In genomic region chr7:115125750-115126149, GRCh38 we compare ENCODE assay signal across 28 cellular contexts.
"Had no signal": no experiment of that assay in that cellular context is flagged by ENCODE, and none has a peak within 500 bp of the region (broad histone marks: within the 10 kb centered on the region; RNA-seq: fewer than 3 reads in every experiment).

No MANE protein-coding gene starts in this region.

- H3K4me3 ChIP-seq: ascending aorta, cardiac muscle cell had no signal

- H3K9me3 ChIP-seq: ascending aorta had no signal

- H3K27ac ChIP-seq: ascending aorta, cardiac muscle cell, VCaP had no signal

- H3K27me3 ChIP-seq: ascending aorta, cardiac muscle cell had no signal

- DNase-seq: activated B cell treated with CpG ODN at 0.5 μM for 24 hours; activated CD4-positive, alpha-beta memory T cell treated with anti-CD3 and anti-CD28 coated beads for 36 hours; activated CD4-positive, alpha-beta T cell treated with anti-CD3 and anti-CD28 coated beads for 4 hours; activated CD4-positive, alpha-beta T cell treated with anti-CD3 and anti-CD28 coated beads, Interleukin-2, amount 10 ng/mL, durations not matched to agents 24 days and 14 days; activated CD4-positive, alpha-beta T cell treated with anti-CD3 and anti-CD28 coated beads, Interleukin-2, amount 50 U/mL, for 1 hour; activated CD4-positive, alpha-beta T cell treated with anti-CD3 and anti-CD28 coated beads, Interleukin-2, amount 50 U/mL, for 4 hours; activated CD4-positive, CD25-positive, alpha-beta regulatory T cell treated with anti-CD3 and anti-CD28 coated beads, Interleukin-2, amount 50 U/mL, for 72 hours; activated CD8-positive, alpha-beta memory T cell treated with anti-CD3 and anti-CD28 coated beads, Interleukin-2, amount 50 U/mL, for 4 hours; activated CD8-positive, alpha-beta T cell treated with anti-CD3 and anti-CD28 coated beads for 36 hours; activated effector memory CD4-positive, alpha-beta T cell treated with Interleukin-2 at 50 U/mL for 16 hours; activated gamma-delta T cell; activated naive CD4-positive, alpha-beta T cell treated with anti-CD3 and anti-CD28 coated beads for 36 hours; activated naive CD4-positive, alpha-beta T cell treated with anti-CD3 and anti-CD28 coated beads, Interleukin-2, amount 50 U/mL, for 16 hours; activated naive CD8-positive, alpha-beta T cell treated with anti-CD3 and anti-CD28 coated beads for 36 hours; activated T-cell treated with anti-CD3 and anti-CD28 coated beads for 4 hours; activated T-cell treated with anti-CD3 and anti-CD28 coated beads, Interleukin-2, amount 50 U/mL, for 1 hour; activated T-cell treated with anti-CD3 and anti-CD28 coated beads, Interleukin-2, amount 50 U/mL, for 4 hours; amygdala; anterior cingulate cortex; caudate nucleus; cerebellar nuclear complex; T-helper 2 cell; T-helper 9 cell had no signal

- ATAC-seq: activated CD8-positive, alpha-beta T cell treated with anti-CD3 and anti-CD28 coated beads for 36 hours; activated naive CD4-positive, alpha-beta T cell treated with anti-CD3 and anti-CD28 coated beads, Interleukin-2, amount 50 U/mL, for 72 hours; activated T-cell treated with anti-CD3 and anti-CD28 coated beads, Interleukin-2, amount 50 U/mL, for 4 hours had no signal

- H3K4me1 ChIP-seq: ascending aorta had no signal

- H3K36me3 ChIP-seq: ascending aorta, cardiac muscle cell had no signal

- FAIRE-seq: bronchial epithelial cell had no signal
